8 cellular contexts compared by ENCODE assay signal in the genomic region with DNA sequence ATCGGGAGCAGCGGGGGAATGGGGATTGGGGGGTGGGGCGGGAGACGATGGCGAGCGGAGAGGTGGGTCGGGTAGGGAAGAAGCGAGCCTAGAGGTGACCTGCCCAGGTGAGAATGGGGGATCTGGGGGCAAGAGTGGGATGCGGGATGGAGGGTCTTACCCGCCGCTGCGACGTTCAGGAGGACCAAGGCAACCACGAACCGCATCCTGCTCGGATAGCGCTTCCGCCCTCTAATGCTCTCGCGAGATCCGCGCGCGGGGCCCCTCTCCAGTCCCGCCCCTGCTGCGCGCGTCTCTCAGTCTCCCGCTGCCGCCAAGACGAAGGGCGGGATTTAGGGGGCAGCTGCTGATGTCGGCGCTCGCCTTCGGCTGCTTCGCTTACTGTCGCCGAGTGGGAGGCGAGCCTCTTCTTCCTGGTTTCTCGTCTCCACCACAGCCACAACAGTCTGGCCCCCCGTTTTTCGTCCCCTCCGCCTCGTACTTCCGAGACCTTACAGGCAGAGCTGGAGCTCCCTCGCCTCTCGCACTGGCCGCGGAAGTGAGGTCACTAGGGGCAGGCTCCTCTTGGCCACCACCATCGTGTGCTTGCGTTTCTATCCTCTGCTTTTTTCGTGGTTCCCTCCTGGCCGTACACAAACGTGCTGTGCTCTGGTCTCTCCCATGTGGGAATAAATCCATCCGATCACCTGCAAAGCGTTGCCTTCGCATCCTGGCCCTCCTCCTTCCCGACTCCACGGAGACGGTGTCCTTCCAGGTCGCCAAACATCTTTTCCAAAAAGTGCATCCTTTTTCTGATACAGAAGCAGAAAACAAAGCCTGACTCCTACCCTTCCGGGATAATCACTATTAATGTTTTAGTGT. TPM values are rescaled to one million over a fixed set of nuclear protein-coding genes. Genes with fewer than 3 reads are reported as not detected.
DNase-seq lines count a peak whose midpoint lies in the region; ATAC-seq and TF ChIP-seq lines count a peak whose summit lies in the region.

TSS of gene TGOLN2 (minus strand) at position 233 of the 861 bp plus-strand sequence. CDS start at position 206, 27 bp downstream.

- POLR2A ChIA-PET in RWPE1 (lab: Yijun Ruan, JAX; ENCODE audit: low non-redundant PET): interaction anchor here (0.6 to 1.0 kb wide), 4 partner anchors 16 to 236 kb away, joined by 3 to 8 read pairs (median 4); no protein-coding TSS in a partner anchor
- POLR2A ChIA-PET in naive thymus-derived CD8-positive, alpha-beta T cell (lab: Charles Lee): interaction anchor here (0.6 to 5.6 kb wide), 43 partner anchors 9 to 1504 kb away, joined by 3 to 122 read pairs (median 5); partner anchors contain the start of genes C2orf68, ELMOD3, GGCX and IMMT

- peak within 1 kb of the TSS; percentile 89 for H3K27ac ChIP-seq in RWPE1

- peak within 1 kb of the TSS; percentile 99 for H3K27ac Mint-ChIP-seq in activated T-helper 17 cell treated with anti-CD3 and anti-CD28 coated beads, Interleukin-2, amount 50 U/mL, for 72 hours
- peak within 1 kb of the TSS; percentile 97 to 100 (median 100) for H3K27ac Mint-ChIP-seq in naive thymus-derived CD8-positive, alpha-beta T cell
- H3K27ac Mint-ChIP-seq in stimulated activated naive B cell treated with anti-CD40 and anti-IgM and Interleukin-4, amounts not matched to agents 10 μg/mL and 1 μg/mL and 100 μg/mL, for 72 hours: peak within 1 kb of the TSS; percentile 99

- no peak for TF ChIP-seq CTCF in RWPE1 (conservative IDR thresholded peaks at IDR 0.05; ENCODE audit: low read depth)
- no peak for TF ChIP-seq CTCF in fibroblast of mammary gland (conservative IDR thresholded peaks at IDR 0.05; ENCODE audit: control insufficient read depth, insufficient read depth, low read depth, low read length)

- peak within 1 kb of the TSS; percentile 97 for H3K4me3 Mint-ChIP-seq in activated T-helper 17 cell treated with anti-CD3 and anti-CD28 coated beads, Interleukin-2, amount 50 U/mL, for 72 hours
- peak within 1 kb of the TSS; percentile 96 to 100 (median 99) for H3K4me3 Mint-ChIP-seq in naive thymus-derived CD8-positive, alpha-beta T cell
- peak within 1 kb of the TSS; percentile 91 to 96 for H3K4me3 Mint-ChIP-seq in stimulated activated naive B cell treated with anti-CD40 and anti-IgM and Interleukin-4, amounts not matched to agents 10 μg/mL and 1 μg/mL and 100 μg/mL, for 72 hours

- H3K4me1 Mint-ChIP-seq in activated T-helper 17 cell treated with anti-CD3 and anti-CD28 coated beads, Interleukin-2, amount 50 U/mL, for 72 hours: peaks cover 25% of the 10 kb centered on the region
- peaks cover 27 to 54% (median 42%) of the 10 kb centered on the region in 4 donors for H3K4me1 Mint-ChIP-seq in naive thymus-derived CD8-positive, alpha-beta T cell
- peaks cover 13 to 49% of the 10 kb centered on the region in 2 donors for H3K4me1 Mint-ChIP-seq in stimulated activated naive B cell treated with anti-CD40 and anti-IgM and Interleukin-4, amounts not matched to agents 10 μg/mL and 1 μg/mL and 100 μg/mL, for 72 hours

- CTCF ChIA-PET in RWPE1 (lab: Yijun Ruan, JAX): interaction anchor here (2.4 kb wide), 1 partner anchor 224 kb away, joined by 5 read pairs; no protein-coding TSS in a partner anchor

- ATAC-seq in activated T-helper 17 cell treated with anti-CD3 and anti-CD28 coated beads, Interleukin-2, amount 50 U/mL, for 72 hours (replicated peaks): peak; percentile 86
- peak; percentile 83 to 87 for ATAC-seq in naive thymus-derived CD8-positive, alpha-beta T cell
- peak; percentile 91 to 94 for ATAC-seq in stimulated activated naive B cell treated with anti-CD40 and anti-IgM and Interleukin-4, amounts not matched to agents 10 μg/mL and 1 μg/mL and 100 μg/mL, for 72 hours (replicated peaks)

- peak within 1 kb of the TSS; percentile 70 for H3K4me3 ChIP-seq in fibroblast of mammary gland (ENCODE audit: control insufficient read depth, low read depth, low read length)

- DNase-seq in EL (peak; percentile 90), H4 (ENCODE audit: low spot score) (peak; percentile 84), LoVo (ENCODE audit: low spot score) (peak; percentile 93), RWPE1 (ENCODE audit: low spot score) (peak; percentile 96), fibroblast of mammary gland (ENCODE audit: low read depth) (peak; percentile 84)
- DNase-seq in naive thymus-derived CD8-positive, alpha-beta T cell: peak; percentile 89 to 96 (median 94)
- DNase-seq in stimulated activated naive B cell treated with anti-CD40 and anti-IgM and Interleukin-4, amounts not matched to agents 10 μg/mL and 1 μg/mL and 100 μg/mL, for 72 hours: peak; percentile 89

- H3K36me3 Mint-ChIP-seq in activated T-helper 17 cell treated with anti-CD3 and anti-CD28 coated beads, Interleukin-2, amount 50 U/mL, for 72 hours (ENCODE audit: low read depth): peaks cover 60% of the 10 kb centered on the region
- peaks cover 31 to 45% (median 40%) of the 10 kb centered on the region in 3 donors for H3K36me3 Mint-ChIP-seq in naive thymus-derived CD8-positive, alpha-beta T cell
- peaks cover 24 to 47% of the 10 kb centered on the region in 2 donors for H3K36me3 Mint-ChIP-seq in stimulated activated naive B cell treated with anti-CD40 and anti-IgM and Interleukin-4, amounts not matched to agents 10 μg/mL and 1 μg/mL and 100 μg/mL, for 72 hours

- H3K27me3 Mint-ChIP-seq in activated T-helper 17 cell treated with anti-CD3 and anti-CD28 coated beads, Interleukin-2, amount 50 U/mL, for 72 hours: no peaks in the 10 kb centered on the region
- H3K27me3 Mint-ChIP-seq in naive thymus-derived CD8-positive, alpha-beta T cell: no peaks in the 10 kb centered on the region
- no peaks in the 10 kb centered on the region for H3K27me3 Mint-ChIP-seq in stimulated activated naive B cell treated with anti-CD40 and anti-IgM and Interleukin-4, amounts not matched to agents 10 μg/mL and 1 μg/mL and 100 μg/mL, for 72 hours

- H3K9me3 Mint-ChIP-seq in activated T-helper 17 cell treated with anti-CD3 and anti-CD28 coated beads, Interleukin-2, amount 50 U/mL, for 72 hours: no peaks in the 10 kb centered on the region
- no peaks in the 10 kb centered on the region for H3K9me3 Mint-ChIP-seq in naive thymus-derived CD8-positive, alpha-beta T cell
- no peaks in the 10 kb centered on the region for H3K9me3 Mint-ChIP-seq in stimulated activated naive B cell treated with anti-CD40 and anti-IgM and Interleukin-4, amounts not matched to agents 10 μg/mL and 1 μg/mL and 100 μg/mL, for 72 hours

RNA-seq across cellular contexts. Expression of gene TGOLN2, which starts in this region (rescaled TPM):
- total RNA-seq in H4 (2014; rRNA removed; shearing (Covaris generic)): 62.7 and 80.1 TPM in 2 replicates
- 100 to 1,000 TPM; 109 to 139 TPM for total RNA-seq in activated T-helper 17 cell treated with anti-CD3 and anti-CD28 coated beads, Interleukin-2, amount 50 U/mL, for 72 hours
- total RNA-seq in naive thymus-derived CD8-positive, alpha-beta T cell: 100 to 1,000 TPM; 215 to 227 TPM
- polyA plus RNA-seq in naive thymus-derived CD8-positive, alpha-beta T cell: 10 to 100 TPM; 55.6 to 80.0 (median 65.1) TPM

Comparison
In these comparisons a context has a peak if more than half of its experiments do, and no peak if none do; other contexts are left out.
1. Peak in every context shown above with its lines: DNase-seq, ATAC-seq, H3K4me3 ChIP-seq and H3K27ac ChIP-seq.